ENCODE assay signal across 14 cellular contexts in genomic region chr7:47355684-47356083, GRCh38.
"Had no signal": no experiment of that assay in that cellular context is flagged by ENCODE, and none has a peak within 500 bp of the region (broad histone marks: within the 10 kb centered on the region; RNA-seq: fewer than 3 reads in every experiment).

No MANE protein-coding gene starts in this region.

- H3K4me3 ChIP-seq: colonic mucosa, ovary, skin epidermis had no signal

- H3K27me3 Mint-ChIP-seq: activated CD4-positive, alpha-beta T cell treated with anti-CD3 and anti-CD28 coated beads, Interleukin-2, amount 10 ng/mL, durations not matched to agents 24 days and 14 days; activated T-helper 17 cell treated with anti-CD3 and anti-CD28 coated beads, Interleukin-2, amount 50 U/mL, for 72 hours; type B pancreatic cell had no signal

- H3K4me3 Mint-ChIP-seq: activated CD4-positive, alpha-beta T cell treated with anti-CD3 and anti-CD28 coated beads, Interleukin-2, amount 10 ng/mL, durations not matched to agents 24 days and 14 days; activated naive CD4-positive, alpha-beta T cell treated with anti-CD3 and anti-CD28 coated beads for 36 hours; activated T-helper 17 cell treated with anti-CD3 and anti-CD28 coated beads, Interleukin-2, amount 50 U/mL, for 72 hours; nephron; stimulated activated effector memory CD8-positive, alpha-beta T cell treated with anti-CD3 and anti-CD28 coated beads, Interleukin-12 subunit alpha, Interleukin-12 subunit beta, amount 100 ng/mL, for 72 hours; T-helper 1 cell treated with Interleukin-12 subunit alpha and Interleukin-12 subunit beta and Interleukin-4 antibody, amounts not matched to agents 30 μg/mL and 1 μg/mL, for 36 hours; type B pancreatic cell had no signal

- H3K9me3 Mint-ChIP-seq: activated CD4-positive, alpha-beta T cell treated with anti-CD3 and anti-CD28 coated beads, Interleukin-2, amount 10 ng/mL, durations not matched to agents 24 days and 14 days; activated naive CD4-positive, alpha-beta T cell treated with anti-CD3 and anti-CD28 coated beads for 36 hours; activated T-helper 17 cell treated with anti-CD3 and anti-CD28 coated beads, Interleukin-2, amount 50 U/mL, for 72 hours; nephron; stimulated activated effector memory CD8-positive, alpha-beta T cell treated with anti-CD3 and anti-CD28 coated beads, Interleukin-12 subunit alpha, Interleukin-12 subunit beta, amount 100 ng/mL, for 72 hours; T-helper 1 cell treated with Interleukin-12 subunit alpha and Interleukin-12 subunit beta and Interleukin-4 antibody, amounts not matched to agents 30 μg/mL and 1 μg/mL, for 36 hours; type B pancreatic cell had no signal

- H3K27me3 ChIP-seq: colonic mucosa, ovary had no signal

- H3K36me3 ChIP-seq: colonic mucosa, ovary had no signal

- H3K9me3 ChIP-seq: colonic mucosa, ovary had no signal

- H3K27ac Mint-ChIP-seq: activated CD4-positive, alpha-beta T cell treated with anti-CD3 and anti-CD28 coated beads, Interleukin-2, amount 10 ng/mL, durations not matched to agents 24 days and 14 days; activated naive CD4-positive, alpha-beta T cell treated with anti-CD3 and anti-CD28 coated beads for 36 hours; activated T-helper 17 cell treated with anti-CD3 and anti-CD28 coated beads, Interleukin-2, amount 50 U/mL, for 72 hours; nephron; stimulated activated effector memory CD8-positive, alpha-beta T cell treated with anti-CD3 and anti-CD28 coated beads, Interleukin-12 subunit alpha, Interleukin-12 subunit beta, amount 100 ng/mL, for 72 hours; T-helper 1 cell treated with Interleukin-12 subunit alpha and Interleukin-12 subunit beta and Interleukin-4 antibody, amounts not matched to agents 30 μg/mL and 1 μg/mL, for 36 hours; type B pancreatic cell had no signal

- H3K27ac ChIP-seq: ovary, skin epidermis had no signal

- ATAC-seq: activated T-helper 17 cell treated with anti-CD3 and anti-CD28 coated beads, Interleukin-2, amount 50 U/mL, for 72 hours; stimulated activated effector memory CD8-positive, alpha-beta T cell treated with anti-CD3 and anti-CD28 coated beads, Interleukin-12 subunit alpha, Interleukin-12 subunit beta, amount 100 ng/mL, for 72 hours had no signal

- FAIRE-seq: astrocyte, frontal cortex, keratinocyte had no signal

- DNase-seq: activated CD4-positive, alpha-beta T cell treated with anti-CD3 and anti-CD28 coated beads, Interleukin-2, amount 10 ng/mL, durations not matched to agents 24 days and 14 days; activated naive CD4-positive, alpha-beta T cell treated with anti-CD3 and anti-CD28 coated beads for 36 hours; caudate nucleus; ovary had no signal

- H3K36me3 Mint-ChIP-seq: stimulated activated effector memory CD8-positive, alpha-beta T cell treated with anti-CD3 and anti-CD28 coated beads, Interleukin-12 subunit alpha, Interleukin-12 subunit beta, amount 100 ng/mL, for 72 hours had no signal

- H3K4me1 Mint-ChIP-seq: activated CD4-positive, alpha-beta T cell treated with anti-CD3 and anti-CD28 coated beads, Interleukin-2, amount 10 ng/mL, durations not matched to agents 24 days and 14 days; activated T-helper 17 cell treated with anti-CD3 and anti-CD28 coated beads, Interleukin-2, amount 50 U/mL, for 72 hours; stimulated activated effector memory CD8-positive, alpha-beta T cell treated with anti-CD3 and anti-CD28 coated beads, Interleukin-12 subunit alpha, Interleukin-12 subunit beta, amount 100 ng/mL, for 72 hours had no signal
